8 cellular contexts compared by ENCODE assay signal in genomic region chr7:66125781-66126352, GRCh38. TPM values are rescaled to one million over a fixed set of nuclear protein-coding genes. Genes with fewer than 3 reads are reported as not detected.
DNase-seq lines count a peak whose midpoint lies in the region; ATAC-seq, FAIRE-seq and TF ChIP-seq lines count a peak whose summit lies in the region.
"Not testable (repeated sequence)": the region's sequence is repeated elsewhere in the genome, so short reads cannot be mapped to it uniquely, and the experiment has no call there.

No MANE protein-coding gene starts in this region.

- H3K36me3 ChIP-seq in HEK293 (ENCODE audit: control insufficient read depth in 2 of 2, insufficient read depth in 1 of 2, low read length in 2 of 2), result not testable (repeated sequence)

- not testable (repeated sequence) for H3K4me3 ChIP-seq in A549; HEK293 (ENCODE audit: low read depth, low read length)

- peaks cover 39% of the 10 kb centered on the region for H3K4me1 Mint-ChIP-seq in activated CD4-positive, alpha-beta T cell treated with anti-CD3 and anti-CD28 coated beads for 36 hours
- H3K4me1 Mint-ChIP-seq in activated naive CD4-positive, alpha-beta T cell treated with anti-CD3 and anti-CD28 coated beads, Interleukin-2, amount 50 U/mL, for 24 hours, result peaks cover 52% of the 10 kb centered on the region
- peaks cover 27 to 29% of the 10 kb centered on the region in 2 donors for H3K4me1 Mint-ChIP-seq in effector memory CD8-positive, alpha-beta T cell (ENCODE audit: low read depth in 2 of 2)
- H3K4me1 Mint-ChIP-seq in immature natural killer cell, result peaks cover 50 to 61% of the 10 kb centered on the region in 2 donors
- H3K4me1 Mint-ChIP-seq in neural crest cell, result peaks cover 24% of the 10 kb centered on the region
- peaks cover 44% of the 10 kb centered on the region for H3K4me1 Mint-ChIP-seq in stimulated activated naive CD8-positive, alpha-beta T cell treated with anti-CD3 and anti-CD28 coated beads, Interleukin-15, amount 100 ng/mL, for 72 hours

- POLR2A ChIA-PET in A549 (lab: Yijun Ruan, JAX), result interaction anchor here (0.6 to 1.4 kb wide), 2 partner anchors 11 to 759 kb away, joined by 3 read pairs; partner anchors contain the start of gene CRCP
- POLR2A ChIA-PET in HEK293 (lab: Yijun Ruan, JAX), result interaction anchor here (1.7 kb wide), 1 partner anchor 368 kb away, joined by 4 read pairs; no protein-coding TSS in a partner anchor
- POLR2A ChIA-PET in activated CD4-positive, alpha-beta T cell treated with anti-CD3 and anti-CD28 coated beads for 36 hours (lab: Charles Lee), result interaction anchor here (0.6 kb wide), 2 partner anchors 7 to 51 kb away, joined by 7 to 9 read pairs; no protein-coding TSS in a partner anchor

- H3K27ac Mint-ChIP-seq in activated CD4-positive, alpha-beta T cell treated with anti-CD3 and anti-CD28 coated beads for 36 hours, result peak overlapping the region; percentile 78
- H3K27ac Mint-ChIP-seq in activated naive CD4-positive, alpha-beta T cell treated with anti-CD3 and anti-CD28 coated beads, Interleukin-2, amount 50 U/mL, for 24 hours, result peak overlapping the region; percentile 49
- peak overlapping the region; percentile 95 for H3K27ac Mint-ChIP-seq in effector memory CD8-positive, alpha-beta T cell
- peak overlapping the region; percentile 90 to 98 (median 94) for H3K27ac Mint-ChIP-seq in immature natural killer cell
- peak overlapping the region; percentile 35 for H3K27ac Mint-ChIP-seq in neural crest cell (ENCODE audit: unreplicated experiment)
- peak overlapping the region; percentile 93 to 95 for H3K27ac Mint-ChIP-seq in stimulated activated naive CD8-positive, alpha-beta T cell treated with anti-CD3 and anti-CD28 coated beads, Interleukin-15, amount 100 ng/mL, for 72 hours

- H3K27ac ChIP-seq in A549; HEK293 (ENCODE audit: extremely low read depth, low read depth, low read length): not testable (repeated sequence)

- not testable (repeated sequence) for TF ChIP-seq CTCF in A549 (IDR thresholded peaks at IDR 0.05); HEK293 (tag by site-specific recombination; IDR thresholded peaks at IDR 0.05); neural crest cell (conservative IDR thresholded peaks at IDR 0.05)

- H3K4me3 Mint-ChIP-seq in activated CD4-positive, alpha-beta T cell treated with anti-CD3 and anti-CD28 coated beads for 36 hours; activated naive CD4-positive, alpha-beta T cell treated with anti-CD3 and anti-CD28 coated beads, Interleukin-2, amount 50 U/mL, for 24 hours; neural crest cell: not testable (repeated sequence)
- peak overlapping the region; percentile 41 to 67 for H3K4me3 Mint-ChIP-seq in effector memory CD8-positive, alpha-beta T cell
- peak overlapping the region; percentile 39 to 75 (median 68) for H3K4me3 Mint-ChIP-seq in immature natural killer cell
- H3K4me3 Mint-ChIP-seq in stimulated activated naive CD8-positive, alpha-beta T cell treated with anti-CD3 and anti-CD28 coated beads, Interleukin-15, amount 100 ng/mL, for 72 hours, result peak overlapping the region; percentile 36 to 44

- not testable (repeated sequence) for TF ChIP-seq POLR2A in A549 (IDR thresholded peaks at IDR 0.05; ENCODE audit: low read length)

- not testable (repeated sequence) for H3K9me3 Mint-ChIP-seq in activated CD4-positive, alpha-beta T cell treated with anti-CD3 and anti-CD28 coated beads for 36 hours (ENCODE audit: low read depth); activated naive CD4-positive, alpha-beta T cell treated with anti-CD3 and anti-CD28 coated beads, Interleukin-2, amount 50 U/mL, for 24 hours; effector memory CD8-positive, alpha-beta T cell; immature natural killer cell; neural crest cell; stimulated activated naive CD8-positive, alpha-beta T cell treated with anti-CD3 and anti-CD28 coated beads, Interleukin-15, amount 100 ng/mL, for 72 hours

- CTCF ChIA-PET in A549 (lab: Yijun Ruan, JAX), result interaction anchor here (1.0 to 1.5 kb wide), 2 partner anchors 33 to 95 kb away, joined by 3 to 4 read pairs; no protein-coding TSS in a partner anchor
- CTCF ChIA-PET in HEK293 (lab: Yijun Ruan, JAX), result not testable (repeated sequence)
- CTCF ChIA-PET in activated CD4-positive, alpha-beta T cell treated with anti-CD3 and anti-CD28 coated beads for 36 hours (lab: Charles Lee), result interaction anchor here (0.9 kb wide), 1 partner anchor 11 kb away, joined by 3 read pairs; the partner anchor contains the start of gene CRCP

- TF ChIP-seq EP300 in A549 (IDR thresholded peaks at IDR 0.05), result not testable (repeated sequence)

- not testable (repeated sequence) for DNase-seq in A549 (ENCODE audit: low read depth in 1 of 2, low spot score in 1 of 2); activated CD4-positive, alpha-beta T cell treated with anti-CD3 and anti-CD28 coated beads for 36 hours; neural crest cell (ENCODE audit: low read depth, low spot score); stimulated activated naive CD8-positive, alpha-beta T cell treated with anti-CD3 and anti-CD28 coated beads, Interleukin-15, amount 100 ng/mL, for 72 hours
- peak in 2 of 3 experiments; percentile 5 to 8 for DNase-seq in effector memory CD8-positive, alpha-beta T cell
- peak; percentile 66 to 71 (median 70) for DNase-seq in immature natural killer cell

- H3K9me3 ChIP-seq in A549; HEK293 (ENCODE audit: control insufficient read depth, insufficient read depth, low read depth, low read length): not testable (repeated sequence)

- WGBS in A549 (ENCODE audit: missing lambda C conversion rate), result 84% methylated on average over 6 of the region's 6 CpGs

- H3K27me3 Mint-ChIP-seq in activated CD4-positive, alpha-beta T cell treated with anti-CD3 and anti-CD28 coated beads for 36 hours; activated naive CD4-positive, alpha-beta T cell treated with anti-CD3 and anti-CD28 coated beads, Interleukin-2, amount 50 U/mL, for 24 hours; effector memory CD8-positive, alpha-beta T cell; neural crest cell (ENCODE audit: low read depth); stimulated activated naive CD8-positive, alpha-beta T cell treated with anti-CD3 and anti-CD28 coated beads, Interleukin-15, amount 100 ng/mL, for 72 hours: not testable (repeated sequence)
- peaks cover 0 to 25% (median 3%) of the 10 kb centered on the region in 3 donors for H3K27me3 Mint-ChIP-seq in immature natural killer cell (ENCODE audit: low read depth in 3 of 3)

- not testable (repeated sequence) for TF ChIP-seq RAD21 in A549 (conservative IDR thresholded peaks at IDR 0.05 in 1 of 2, IDR thresholded peaks at IDR 0.05 in 1 of 2)

- intact Hi-C loops in activated CD4-positive, alpha-beta T cell treated with anti-CD3 and anti-CD28 coated beads for 36 hours (cut with DNase I, micrococcal nuclease), result not testable (repeated sequence)

- not testable (repeated sequence) for ATAC-seq in A549
- peak; percentile 81 for ATAC-seq in activated CD4-positive, alpha-beta T cell treated with anti-CD3 and anti-CD28 coated beads for 36 hours
- ATAC-seq in effector memory CD8-positive, alpha-beta T cell (replicated peaks), result peak; percentile 85
- ATAC-seq in stimulated activated naive CD8-positive, alpha-beta T cell treated with anti-CD3 and anti-CD28 coated beads, Interleukin-15, amount 100 ng/mL, for 72 hours, result peak; percentile 95

- FAIRE-seq in A549 (lab: Jason Lieb, UNC), result peak; percentile 84

- not testable (repeated sequence) for H3K4me2 ChIP-seq in A549

- H3K4me1 ChIP-seq in A549, result not testable (repeated sequence)
- peaks cover 11% of the 10 kb centered on the region for H3K4me1 ChIP-seq in HEK293 (ENCODE audit: control insufficient read depth, insufficient read depth, low read length)

- H3K36me3 Mint-ChIP-seq in activated CD4-positive, alpha-beta T cell treated with anti-CD3 and anti-CD28 coated beads for 36 hours (ENCODE audit: low read depth), result peaks cover 11% of the 10 kb centered on the region
- H3K36me3 Mint-ChIP-seq in activated naive CD4-positive, alpha-beta T cell treated with anti-CD3 and anti-CD28 coated beads, Interleukin-2, amount 50 U/mL, for 24 hours; immature natural killer cell; neural crest cell (ENCODE audit: low read depth): not testable (repeated sequence)
- H3K36me3 Mint-ChIP-seq in effector memory CD8-positive, alpha-beta T cell (ENCODE audit: insufficient read depth), result peaks cover 51% of the 10 kb centered on the region

RNA-seq across cellular contexts. Expression of gene CRCP, which starts 11.2 kb away (rescaled TPM):
- polyA plus RNA-seq in A549 (2011; rRNA removed), result 26.4 and 33.1 TPM in 2 replicates
- polyA plus RNA-seq in A549 (2012; cell fraction: cytosol; rRNA removed), result 19.7 and 25.0 TPM in 2 replicates
- 7.6 and 10.0 TPM in 2 replicates for polyA plus RNA-seq in A549 (2012; cell fraction: nucleus; rRNA removed)
- 40.3 to 45.6 TPM (median 40.3 TPM) in 3 replicates for polyA plus RNA-seq in A549 (2017; fragmentation: RNase III; extraction: RNeasy Plus Mini Kit Qiagen cat#74134 plus additional on column Dnase treatment)
- 27.7 and 33.2 TPM in 2 replicates for polyA minus RNA-seq in A549 (2011; rRNA and poly(A)+ RNA removed)
- 10 to 100 TPM; 24.5 to 27.2 TPM for total RNA-seq in activated CD4-positive, alpha-beta T cell treated with anti-CD3 and anti-CD28 coated beads for 36 hours
- 10 to 100 TPM; 19.2 to 62.2 (median 23.2) TPM for polyA plus RNA-seq in immature natural killer cell
- 35.2 and 38.0 TPM in 2 replicates for total RNA-seq in neural crest cell

RNA-seq across cellular contexts. Expression of gene ASL, which starts 50.2 kb away (rescaled TPM):
- polyA plus RNA-seq in A549 (2011; rRNA removed), result 19.6 and 20.2 TPM in 2 replicates
- polyA plus RNA-seq in A549 (2012; cell fraction: cytosol; rRNA removed), result 25.3 and 31.8 TPM in 2 replicates
- polyA plus RNA-seq in A549 (2012; cell fraction: nucleus; rRNA removed), result 62.7 and 71.5 TPM in 2 replicates
- polyA plus RNA-seq in A549 (2017; fragmentation: RNase III; extraction: RNeasy Plus Mini Kit Qiagen cat#74134 plus additional on column Dnase treatment), result 21.1 to 26.5 TPM (median 23.4 TPM) in 3 replicates
- 21.6 and 22.2 TPM in 2 replicates for polyA minus RNA-seq in A549 (2011; rRNA and poly(A)+ RNA removed)
- 10 to 100 TPM; 12.7 to 18.5 TPM for total RNA-seq in activated CD4-positive, alpha-beta T cell treated with anti-CD3 and anti-CD28 coated beads for 36 hours
- polyA plus RNA-seq in immature natural killer cell, result 10 to 100 TPM; 52.3 to 69.5 (median 55.5) TPM
- total RNA-seq in neural crest cell, result 23.0 and 23.6 TPM in 2 replicates

Comparison
In these comparisons a context has a peak if more than half of its experiments do, and no peak if none do; other contexts are left out.
1. H3K27ac Mint-ChIP-seq: peak in every context shown above with its lines; median percentile 95 in effector memory CD8-positive, alpha-beta T cell; 94 in stimulated activated naive CD8-positive, alpha-beta T cell treated with anti-CD3 and anti-CD28 coated beads, Interleukin-15, amount 100 ng/mL, for 72 hours; 94 in immature natural killer cell; 78 in activated CD4-positive, alpha-beta T cell treated with anti-CD3 and anti-CD28 coated beads for 36 hours; 49 in activated naive CD4-positive, alpha-beta T cell treated with anti-CD3 and anti-CD28 coated beads, Interleukin-2, amount 50 U/mL, for 24 hours; 35 in neural crest cell.